Comparison of ENCODE assay signal across 8 cellular contexts in the genomic region with DNA sequence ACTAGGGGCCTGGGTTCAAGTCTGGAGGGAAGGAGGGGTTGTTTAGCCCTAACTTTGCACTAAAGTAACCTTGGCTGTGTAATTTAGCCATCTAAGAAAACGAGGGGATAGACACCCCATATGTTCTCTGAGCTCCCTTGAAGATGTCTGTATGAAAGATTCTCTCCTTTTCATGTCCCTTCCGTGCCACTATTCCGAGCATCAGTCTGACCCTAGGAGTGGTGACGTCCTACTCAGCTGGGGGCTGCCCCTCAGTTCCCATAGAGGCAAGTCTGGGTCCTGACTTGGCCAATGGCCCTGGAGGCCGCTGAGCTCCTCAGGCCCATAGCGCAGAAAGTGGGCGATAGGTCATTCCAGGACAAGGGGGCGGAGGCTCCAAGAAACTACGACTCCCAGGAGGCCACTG. TPM values are rescaled to one million over a fixed set of nuclear protein-coding genes. Genes with fewer than 3 reads are reported as not detected.
DNase-seq lines count a peak whose midpoint lies in the region; ATAC-seq, FAIRE-seq and TF ChIP-seq lines count a peak whose summit lies in the region.

No MANE protein-coding gene starts in this region.

- H3K27ac ChIP-seq in GM12878 (ENCODE audit: control insufficient read depth, insufficient read depth) (peak overlapping the region; percentile 63), lower lobe of right lung (peak overlapping the region; percentile 89)

- TF ChIP-seq POLR2A in GM12878 (IDR thresholded peaks at IDR 0.05; ENCODE audit: low read depth, low read length) = no peak

- H3K36me3 ChIP-seq in GM12878 (ENCODE audit: control insufficient read depth in 2 of 2, insufficient read depth in 2 of 2, low read length in 1 of 2) (no peaks in the 10 kb centered on the region), lower lobe of right lung (no peaks in the 10 kb centered on the region)

- RAD21 ChIA-PET in GM12878 (lab: Charles Lee; ENCODE audit: unreplicated experiment) = interaction anchor here (0.7 to 1.4 kb wide), 7 partner anchors 21 to 181 kb away, joined by 3 to 4 read pairs (median 4); no protein-coding TSS in a partner anchor

- DNase-seq in activated T-cell treated with anti-CD3 and anti-CD28 coated beads, Interleukin-2, amount 50 U/mL, for 72 hours = no peak
- no peak for DNase-seq in activated T-cell treated with anti-CD3 and anti-CD28 coated beads for 4 hours
- no peak for DNase-seq in GM12878 (ENCODE audit: low read depth, low spot score)
- no peak for DNase-seq in lower lobe of right lung
- DNase-seq in type B pancreatic cell (ENCODE audit: extremely low spot score, unreplicated experiment) = no peak
- DNase-seq in HPDE6-E6E7 (ENCODE audit: extremely low spot score) = no peak
- DNase-seq in HuH-7.5 (ENCODE audit: low spot score) = no peak
- DNase-seq in germinal center (ENCODE audit: low spot score) = no peak

- TF ChIP-seq CTCF in GM12878 (IDR thresholded peaks at IDR 0.05 in 2 of 3, conservative IDR thresholded peaks at IDR 0.05 in 1 of 3; ENCODE audit: control insufficient read depth in 2 of 3, extremely low read depth in 1 of 3, insufficient read depth in 1 of 3, low read depth in 3 of 3, low read length in 3 of 3) (no peak), lower lobe of right lung (IDR thresholded peaks at IDR 0.05) (no peak), type B pancreatic cell (conservative IDR thresholded peaks at IDR 0.05) (no peak)

- FAIRE-seq in GM12878 (lab: Jason Lieb, UNC) = no peak

- peaks cover 8% of the 10 kb centered on the region for H3K27me3 Mint-ChIP-seq in activated T-cell treated with anti-CD3 and anti-CD28 coated beads, Interleukin-2, amount 50 U/mL, for 72 hours (ENCODE audit: low read depth)
- H3K27me3 Mint-ChIP-seq in type B pancreatic cell = no peaks in the 10 kb centered on the region

- no peaks in the 10 kb centered on the region for H3K9me3 ChIP-seq in GM12878 (replicated peaks; ENCODE audit: control insufficient read depth, insufficient read depth, low read length)
- no peaks in the 10 kb centered on the region for H3K9me3 ChIP-seq in lower lobe of right lung

- peaks cover 31% of the 10 kb centered on the region for H3K4me1 Mint-ChIP-seq in activated T-cell treated with anti-CD3 and anti-CD28 coated beads, Interleukin-2, amount 50 U/mL, for 72 hours (ENCODE audit: low read depth)
- H3K4me1 Mint-ChIP-seq in type B pancreatic cell (ENCODE audit: unreplicated experiment) = peaks cover 27% of the 10 kb centered on the region

- in situ Hi-C loops in GM12878 (cut with MboI) = loop anchor here (10.0 kb wide), 1 partner anchor 129 kb away; a partner anchor contains a TSS

- H3K27me3 ChIP-seq in GM12878 (replicated peaks in 1 of 2; ENCODE audit: control insufficient read depth in 2 of 2, insufficient read depth in 2 of 2, low read length in 1 of 2) (no peaks in the 10 kb centered on the region), lower lobe of right lung (ENCODE audit: low read depth) (no peaks in the 10 kb centered on the region)

- H4K20me1 ChIP-seq in GM12878 (ENCODE audit: control insufficient read depth, insufficient read depth) = no peaks in the 10 kb centered on the region

- POLR2A ChIA-PET in GM12878 (lab: Charles Lee) = interaction anchor here (0.5 to 1.4 kb wide), 6 partner anchors 30 to 691 kb away, joined by 3 to 9 read pairs (median 4); a partner anchor contains a TSS

- H3K79me2 ChIP-seq in GM12878 (ENCODE audit: control insufficient read depth, insufficient read depth, low read length) = peaks cover 41% of the 10 kb centered on the region

- peak overlapping the region; percentile 75 for H2AFZ ChIP-seq in GM12878 (ENCODE audit: control insufficient read depth, low read depth, low read length)

- 26% methylated on average over 9 of the region's 9 CpGs for WGBS in GM12878 (ENCODE audit: insufficient coverage, insufficient replicate concordance, low lambda C conversion rate, missing lambda C conversion rate)

- SMC1A ChIA-PET in GM12878 (lab: Charles Lee; ENCODE audit: uncharacterized antibody, unreplicated experiment) = interaction anchor here (0.6 to 3.3 kb wide), 4 partner anchors 22 to 208 kb away, joined by 3 to 15 read pairs (median 4); no protein-coding TSS in a partner anchor

- intact Hi-C loops in GM12878 (cut with micrococcal nuclease; ENCODE audit: unreplicated experiment) = no loop called here
- intact Hi-C loops in lower lobe of right lung (cut with DNase I) = loop anchor here (10.0 kb wide), 1 partner anchor 129 kb away; a partner anchor contains a TSS

- CTCF ChIA-PET in GM12878 (lab: Yijun Ruan, JAX) = interaction anchor here (0.5 to 1.2 kb wide), 4 partner anchors 31 to 152 kb away, joined by 3 read pairs; no protein-coding TSS in a partner anchor

- no peak for TF ChIP-seq RAD21 in GM12878 (IDR thresholded peaks at IDR 0.05; ENCODE audit: insufficient read depth, low read depth, low read length)

- H3K36me3 Mint-ChIP-seq in activated T-cell treated with anti-CD3 and anti-CD28 coated beads, Interleukin-2, amount 50 U/mL, for 72 hours (ENCODE audit: insufficient read depth in 2 of 2) = peaks cover 0 to 2% of the 10 kb centered on the region in 2 donors
- H3K36me3 Mint-ChIP-seq in type B pancreatic cell = no peaks in the 10 kb centered on the region

- peak overlapping the region; percentile 57; the same call in 1 of the 2 replicates for H3K9ac ChIP-seq in GM12878 (ENCODE audit: control insufficient read depth, insufficient read depth, low read length)

- no peak for ATAC-seq in activated T-cell treated with anti-CD3 and anti-CD28 coated beads, Interleukin-2, amount 50 U/mL, for 72 hours (replicated peaks in 1 of 2)
- ATAC-seq in GM12878 (no peak), lower lobe of right lung (no peak)

- peak overlapping the region; percentile 88 for H3K27ac Mint-ChIP-seq in activated T-cell treated with anti-CD3 and anti-CD28 coated beads, Interleukin-2, amount 50 U/mL, for 72 hours
- peak overlapping the region; percentile 93 for H3K27ac Mint-ChIP-seq in type B pancreatic cell

- BruUV-seq in GM12878 (replicated peaks; lab: Mats Ljungman, UMichigan) = TSS peak; percentile 70

- TF ChIP-seq EP300 in GM12878 (IDR thresholded peaks at IDR 0.05; ENCODE audit: borderline replicate concordance in 1 of 2, control insufficient read depth in 1 of 2, low read depth in 2 of 2, low read length in 2 of 2) = no peak

- H3K4me1 ChIP-seq in GM12878 (ENCODE audit: control insufficient read depth, insufficient read depth, low read length) (peaks cover 9% of the 10 kb centered on the region; the same call in 1 of the 2 replicates), lower lobe of right lung (peaks cover 25% of the 10 kb centered on the region)

- H3K4me3 ChIP-seq in GM12878 (peak overlapping the region; percentile 57; the same call in 1 of the 2 replicates), lower lobe of right lung (peak overlapping the region; percentile 92)

- H3K4me2 ChIP-seq in GM12878 (ENCODE audit: control insufficient read depth, insufficient read depth) = peak overlapping the region; percentile 74

- H3K4me3 Mint-ChIP-seq in activated T-cell treated with anti-CD3 and anti-CD28 coated beads, Interleukin-2, amount 50 U/mL, for 72 hours = peak overlapping the region; percentile 86 to 97
- peak overlapping the region; percentile 94 for H3K4me3 Mint-ChIP-seq in type B pancreatic cell

- no peaks in the 10 kb centered on the region for H3K9me3 Mint-ChIP-seq in activated T-cell treated with anti-CD3 and anti-CD28 coated beads, Interleukin-2, amount 50 U/mL, for 72 hours
- H3K9me3 Mint-ChIP-seq in type B pancreatic cell = no peaks in the 10 kb centered on the region

TF ChIP-seq in GM12878, 131 proteins besides CTCF, POLR2A, EP300 and RAD21 (continues in another document):
- no peak for TF ChIP-seq ZNF274 (IDR thresholded peaks at IDR 0.05; ENCODE audit: insufficient read depth, insufficient read length)
- TF ChIP-seq, protein P1, sequence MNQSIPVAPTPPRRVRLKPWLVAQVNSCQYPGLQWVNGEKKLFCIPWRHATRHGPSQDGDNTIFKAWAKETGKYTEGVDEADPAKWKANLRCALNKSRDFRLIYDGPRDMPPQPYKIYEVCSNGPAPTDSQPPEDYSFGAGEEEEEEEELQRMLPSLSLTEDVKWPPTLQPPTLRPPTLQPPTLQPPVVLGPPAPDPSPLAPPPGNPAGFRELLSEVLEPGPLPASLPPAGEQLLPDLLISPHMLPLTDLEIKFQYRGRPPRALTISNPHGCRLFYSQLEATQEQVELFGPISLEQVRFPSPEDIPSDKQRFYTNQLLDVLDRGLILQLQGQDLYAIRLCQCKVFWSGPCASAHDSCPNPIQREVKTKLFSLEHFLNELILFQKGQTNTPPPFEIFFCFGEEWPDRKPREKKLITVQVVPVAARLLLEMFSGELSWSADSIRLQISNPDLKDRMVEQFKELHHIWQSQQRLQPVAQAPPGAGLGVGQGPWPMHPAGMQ (IDR thresholded peaks at IDR 0.05; ENCODE audit: borderline replicate concordance) = no peak
- 0 out of 2 replicates have a peak, but pooled peaks have one; percentile 44 for TF ChIP-seq SMARCA5 (IDR thresholded peaks at IDR 0.05)
- TF ChIP-seq NR2F1 (conservative IDR thresholded peaks at IDR 0.05) = peak; percentile 61; the same call in 1 of the 2 replicates
- peak; percentile 92 for TF ChIP-seq SIX5 (IDR thresholded peaks at IDR 0.05; ENCODE audit: low read depth, low read length, severe bottlenecking)

RNA-seq across cellular contexts. Expression of a gene that starts 0.8 kb away (rescaled TPM):
- total RNA-seq in activated T-cell treated with anti-CD3 and anti-CD28 coated beads, Interleukin-2, amount 50 U/mL, for 72 hours = 10 to 100 TPM; 12.6 to 13.5 TPM
- total RNA-seq in GM12878 (2013; cell fraction: nucleolus; rRNA removed) = 47.7 and 50.4 TPM in 2 replicates
- total RNA-seq in GM12878 (2014; rRNA removed) (7.5 TPM in 2 replicates), GM12878 (2014; rRNA removed; fragmentation: Illumina TruSeq; extraction: Trizol) (8.5 and 8.9 TPM in 2 replicates), GM12878 (2021) (11.0 and 13.0 TPM in 2 replicates), lower lobe of right lung (16.6 TPM), type B pancreatic cell (ENCODE audit: low replicate concordance) (17.5 and 20.3 TPM in 2 replicates)
- 2.3 TPM for polyA plus RNA-seq in GM12878 (2011; ENCODE audit: low read depth)
- polyA plus RNA-seq in GM12878 (2011; rRNA removed) (4.6 and 6.5 TPM in 2 replicates), GM12878 (2014; fragmentation: Illumina TruSeq; extraction: Trizol) (7.8 and 9.9 TPM in 2 replicates), GM12878 (2014; fragmentation: Nextera tagmentation; extraction: Ambion mirVana) (1 to 10 TPM; 2.1 to 2.7 TPM), GM12878 (2014; rRNA removed) (10.0 and 13.5 TPM in 2 replicates), GM12878 (2016; fragmentation: Nextera tagmentation; extraction: Ambion mirVana) (10 to 100 TPM in 1 of 2 experiments, 1 to 10 TPM in 1; 8.5 to 10.4 TPM)
- 2.4 and 2.6 TPM in 2 replicates for polyA plus RNA-seq in GM12878 (2011; cell fraction: cytosol; rRNA removed)
- 10.0 and 10.8 TPM in 2 replicates for polyA plus RNA-seq in GM12878 (2011; cell fraction: nucleus; rRNA removed)
- polyA plus RNA-seq in GM12878 (2012) = 4.1 and 4.7 TPM in 2 replicates
- 7.4 and 8.7 TPM in 2 replicates for polyA minus RNA-seq in GM12878 (2011; rRNA and poly(A)+ RNA removed)
- polyA minus RNA-seq in GM12878 (2011; cell fraction: cytosol; rRNA and poly(A)+ RNA removed) = 1.2 and 1.9 TPM in 2 replicates
- 11.5 and 22.0 TPM in 2 replicates for polyA minus RNA-seq in GM12878 (2011; cell fraction: nucleus; rRNA and poly(A)+ RNA removed)
